ENCODE assay signal across 16 cellular contexts in genomic region chr21:38921511-38922215, GRCh38.
DNase-seq lines count a peak whose midpoint lies in the region; ATAC-seq, FAIRE-seq and TF ChIP-seq lines count a peak whose summit lies in the region.
"Had no signal": no experiment of that assay in that cellular context is flagged by ENCODE, and none has a peak within 500 bp of the region (broad histone marks: within the 10 kb centered on the region; RNA-seq: fewer than 3 reads in every experiment).

No MANE protein-coding gene starts in this region.

- H3K4me2 ChIP-seq in HepG2 (ENCODE audit: low read depth, low read length) = no peak overlapping the region

- 87% methylated on average over 5 of the region's 5 CpGs for WGBS in HepG2 (ENCODE audit: low lambda C conversion rate)
- WGBS in right lobe of liver (ENCODE audit: insufficient coverage, low coverage, low lambda C conversion rate, missing lambda C conversion rate) = 72% methylated on average over 4 of the region's 5 CpGs
- 37% methylated on average over 5 of the region's 5 CpGs for WGBS in esophagus muscularis mucosa

- no peak for ATAC-seq in HepG2
- no peak for ATAC-seq in right lobe of liver
- ATAC-seq in activated naive CD8-positive, alpha-beta T cell treated with anti-CD3 and anti-CD28 coated beads, Interleukin-2, amount 50 U/mL, for 24 hours = no peak
- no peak for ATAC-seq in activated T-cell treated with anti-CD3 and anti-CD28 coated beads, Interleukin-2, amount 50 U/mL, for 4 hours
- ATAC-seq: GM12878 had no signal

- DNase-seq in HepG2 (ENCODE audit: low spot score) (no peak), right lobe of liver (no peak), esophagus muscularis mucosa (ENCODE audit: extremely low spot score) (no peak), osteocyte (ENCODE audit: extremely low spot score, unreplicated experiment) (no peak), NCI-H345 treated with DMSO at 0.1 percent for 48 hours (lab: John Stamatoyannopoulos, UW; ENCODE audit: unreplicated experiment) (no peak)
- DNase-seq in activated naive CD8-positive, alpha-beta T cell treated with anti-CD3 and anti-CD28 coated beads, Interleukin-2, amount 50 U/mL, for 24 hours = no peak
- DNase-seq in stimulated activated naive CD4-positive, alpha-beta T cell (lab: John Stamatoyannopoulos, UW) = no peak
- DNase-seq in activated T-cell treated with anti-CD3 and anti-CD28 coated beads, Interleukin-2, amount 50 U/mL, for 4 hours = no peak
- DNase-seq: activated CD4-positive, alpha-beta memory T cell treated with anti-CD3 and anti-CD28 coated beads, Interleukin-2, amount 10 ng/mL, durations not matched to agents 7 days and 5 days; activated naive CD4-positive, alpha-beta T cell; H9; NCI-H2081; posterior cingulate gyrus had no signal

- no peak for TF ChIP-seq RAD21 in HepG2 (CRISPR knock-in tag; IDR thresholded peaks at IDR 0.05)

- H3K36me3 ChIP-seq in HepG2 (replicated peaks in 1 of 2; ENCODE audit: control insufficient read depth in 1 of 2, insufficient read depth in 2 of 2, low read length in 2 of 2) = no peaks in the 10 kb centered on the region
- no peaks in the 10 kb centered on the region for H3K36me3 ChIP-seq in right lobe of liver
- no peaks in the 10 kb centered on the region for H3K36me3 ChIP-seq in esophagus muscularis mucosa

- TF ChIP-seq CTCF in HepG2 (CRISPR knock-in tag; IDR thresholded peaks at IDR 0.05) (no peak), right lobe of liver (IDR thresholded peaks at IDR 0.05) (no peak), esophagus muscularis mucosa (IDR thresholded peaks at IDR 0.05) (no peak), osteocyte (IDR thresholded peaks at IDR 0.05) (no peak)

- H3K36me3 Mint-ChIP-seq in osteocyte (ENCODE audit: unreplicated experiment) = no peaks in the 10 kb centered on the region
- no peaks in the 10 kb centered on the region for H3K36me3 Mint-ChIP-seq in activated naive CD8-positive, alpha-beta T cell treated with anti-CD3 and anti-CD28 coated beads, Interleukin-2, amount 50 U/mL, for 24 hours (ENCODE audit: low read depth)
- H3K36me3 Mint-ChIP-seq in activated T-cell treated with anti-CD3 and anti-CD28 coated beads, Interleukin-2, amount 50 U/mL, for 4 hours (ENCODE audit: insufficient read depth) = no peaks in the 10 kb centered on the region
- H3K36me3 Mint-ChIP-seq: IgD-negative memory B cell had no signal

- H3K27ac ChIP-seq in HepG2 (ENCODE audit: extremely low read length, insufficient read depth, low read length) (no peak overlapping the region), right lobe of liver (no peak overlapping the region), esophagus muscularis mucosa (replicated peaks in 1 of 4) (peak overlapping the region; percentile 44 to 85 (median 76))

- no peaks in the 10 kb centered on the region for H4K20me1 ChIP-seq in HepG2 (ENCODE audit: insufficient read depth, low read length)

- H3K4me3 ChIP-seq in HepG2 (replicated peaks in 1 of 3; ENCODE audit: insufficient read depth in 1 of 3, low read depth in 2 of 3, low read length in 3 of 3) = no peak overlapping the region
- H3K4me3 ChIP-seq in right lobe of liver = no peak overlapping the region
- H3K4me3 ChIP-seq in esophagus muscularis mucosa = no peak overlapping the region
- H3K4me3 ChIP-seq: GM12878 had no signal

- H3K4me3 Mint-ChIP-seq in osteocyte (ENCODE audit: unreplicated experiment) = no peak overlapping the region
- no peak overlapping the region for H3K4me3 Mint-ChIP-seq in activated naive CD8-positive, alpha-beta T cell treated with anti-CD3 and anti-CD28 coated beads, Interleukin-2, amount 50 U/mL, for 24 hours
- no peak overlapping the region for H3K4me3 Mint-ChIP-seq in activated T-cell treated with anti-CD3 and anti-CD28 coated beads, Interleukin-2, amount 50 U/mL, for 4 hours
- H3K4me3 Mint-ChIP-seq: activated CD4-positive, alpha-beta memory T cell treated with anti-CD3 and anti-CD28 coated beads, Interleukin-2, amount 10 ng/mL, durations not matched to agents 7 days and 5 days; H9; IgD-negative memory B cell had no signal

- H3K4me1 ChIP-seq in HepG2 (ENCODE audit: insufficient read depth, low read length) (peaks cover 75% of the 10 kb centered on the region), right lobe of liver (peaks cover 0 to 24% (median 8%) of the 10 kb centered on the region in 4 donors), esophagus muscularis mucosa (peaks cover 27 to 42% (median 34%) of the 10 kb centered on the region in 4 donors)

- peaks cover 30% of the 10 kb centered on the region for H3K4me1 Mint-ChIP-seq in osteocyte (ENCODE audit: unreplicated experiment)
- H3K4me1 Mint-ChIP-seq in activated naive CD8-positive, alpha-beta T cell treated with anti-CD3 and anti-CD28 coated beads, Interleukin-2, amount 50 U/mL, for 24 hours = peaks cover 7% of the 10 kb centered on the region
- H3K4me1 Mint-ChIP-seq in activated T-cell treated with anti-CD3 and anti-CD28 coated beads, Interleukin-2, amount 50 U/mL, for 4 hours (ENCODE audit: low read depth) = no peaks in the 10 kb centered on the region
- H3K4me1 Mint-ChIP-seq: IgD-negative memory B cell had no signal

- H2AFZ ChIP-seq in HepG2 (ENCODE audit: low read length) = no peak overlapping the region

- TF ChIP-seq POLR2A in HepG2 (IDR thresholded peaks at IDR 0.05; ENCODE audit: insufficient read depth in 1 of 2, low read depth in 2 of 2, low read length in 2 of 2) (no peak), right lobe of liver (IDR thresholded peaks at IDR 0.05) (no peak), esophagus muscularis mucosa (IDR thresholded peaks at IDR 0.05; ENCODE audit: low read depth) (no peak)

- intact Hi-C loops in HepG2 (cut with micrococcal nuclease; ENCODE audit: unreplicated experiment) = no loop called here
- intact Hi-C loops in right lobe of liver (cut with DNase I) = no loop called here
- intact Hi-C loops in esophagus muscularis mucosa (cut with DNase I) = loop anchor here (5.0 kb wide), 1 partner anchor 99 kb away; no protein-coding TSS in a partner anchor

- H3K27ac Mint-ChIP-seq in osteocyte (ENCODE audit: unreplicated experiment) = peak overlapping the region; percentile 82
- H3K27ac Mint-ChIP-seq in activated naive CD8-positive, alpha-beta T cell treated with anti-CD3 and anti-CD28 coated beads, Interleukin-2, amount 50 U/mL, for 24 hours = no peak overlapping the region
- H3K27ac Mint-ChIP-seq: activated CD4-positive, alpha-beta memory T cell treated with anti-CD3 and anti-CD28 coated beads, Interleukin-2, amount 10 ng/mL, durations not matched to agents 7 days and 5 days; H9; IgD-negative memory B cell had no signal

- no peak for TF ChIP-seq EP300 in HepG2 (IDR thresholded peaks at IDR 0.05; ENCODE audit: low read depth in 2 of 2, low read length in 2 of 2)
- no peak for TF ChIP-seq EP300 in HepG2 (CRISPR knock-in tag; IDR thresholded peaks at IDR 0.05; ENCODE audit: borderline replicate concordance)
- no peak for TF ChIP-seq EP300 in esophagus muscularis mucosa (IDR thresholded peaks at IDR 0.05)

- H3K79me2 ChIP-seq in HepG2 (ENCODE audit: insufficient read depth, low read length) = no peaks in the 10 kb centered on the region

- no peak for FAIRE-seq in HepG2 (lab: Jason Lieb, UNC)
- FAIRE-seq: colon, GM12878 had no signal

- no peaks in the 10 kb centered on the region for H3K9me3 Mint-ChIP-seq in osteocyte (ENCODE audit: unreplicated experiment)
- H3K9me3 Mint-ChIP-seq in activated naive CD8-positive, alpha-beta T cell treated with anti-CD3 and anti-CD28 coated beads, Interleukin-2, amount 50 U/mL, for 24 hours = no peaks in the 10 kb centered on the region
- peaks cover 4% of the 10 kb centered on the region for H3K9me3 Mint-ChIP-seq in activated T-cell treated with anti-CD3 and anti-CD28 coated beads, Interleukin-2, amount 50 U/mL, for 4 hours
- H3K9me3 Mint-ChIP-seq: activated CD4-positive, alpha-beta memory T cell treated with anti-CD3 and anti-CD28 coated beads, Interleukin-2, amount 10 ng/mL, durations not matched to agents 7 days and 5 days had no signal

- H3K9me3 ChIP-seq in HepG2 (ENCODE audit: low read length) = no peaks in the 10 kb centered on the region
- H3K9me3 ChIP-seq in right lobe of liver = no peaks in the 10 kb centered on the region
- no peaks in the 10 kb centered on the region for H3K9me3 ChIP-seq in esophagus muscularis mucosa

- BruUV-seq in HepG2 (replicated peaks; lab: Mats Ljungman, UMichigan) = no TSS peak

- no peaks in the 10 kb centered on the region for H3K27me3 Mint-ChIP-seq in osteocyte (ENCODE audit: unreplicated experiment)
- peaks cover 21% of the 10 kb centered on the region for H3K27me3 Mint-ChIP-seq in activated naive CD8-positive, alpha-beta T cell treated with anti-CD3 and anti-CD28 coated beads, Interleukin-2, amount 50 U/mL, for 24 hours
- H3K27me3 Mint-ChIP-seq in activated T-cell treated with anti-CD3 and anti-CD28 coated beads, Interleukin-2, amount 50 U/mL, for 4 hours (ENCODE audit: low read depth) = peaks cover 20% of the 10 kb centered on the region

- in situ Hi-C loops in HepG2 (cut with HindIII; ENCODE audit: extremely low pct_ligation_motif_present, low pct_unique_long_range_greater_than_20kb) = no loop called here

- H3K27me3 ChIP-seq in HepG2 (ENCODE audit: control insufficient read depth in 1 of 2, insufficient read depth in 2 of 2, low read length in 2 of 2) = no peaks in the 10 kb centered on the region
- no peaks in the 10 kb centered on the region for H3K27me3 ChIP-seq in right lobe of liver
- H3K27me3 ChIP-seq in esophagus muscularis mucosa = no peaks in the 10 kb centered on the region

- no peak overlapping the region for H3K9ac ChIP-seq in HepG2 (ENCODE audit: insufficient read depth, low read depth, low read length)

- POLR2A ChIA-PET in HepG2 (lab: Yijun Ruan, JAX) = no interaction called here

- CTCF ChIA-PET in HepG2 (lab: Yijun Ruan, JAX; ENCODE audit: low intra/inter-chr PET ratio, low total read pairs) = no interaction called here

TF ChIP-seq in HepG2, 621 proteins besides CTCF, POLR2A, EP300 and RAD21:
- no peak for TF ChIP-seq ZBTB34 (CRISPR knock-in tag; IDR thresholded peaks at IDR 0.05)
- peak; percentile 98 for TF ChIP-seq ZNF3 (CRISPR knock-in tag; IDR thresholded peaks at IDR 0.05)

Comparison
In these comparisons a context has a peak if more than half of its experiments do, and no peak if none do; other contexts are left out.
1. H3K27ac ChIP-seq: peak in esophagus muscularis mucosa (4 of 4); none in HepG2 (single experiment) and right lobe of liver (0 of 3).